ENCODE assay signal across 21 cellular contexts in the genomic region with DNA sequence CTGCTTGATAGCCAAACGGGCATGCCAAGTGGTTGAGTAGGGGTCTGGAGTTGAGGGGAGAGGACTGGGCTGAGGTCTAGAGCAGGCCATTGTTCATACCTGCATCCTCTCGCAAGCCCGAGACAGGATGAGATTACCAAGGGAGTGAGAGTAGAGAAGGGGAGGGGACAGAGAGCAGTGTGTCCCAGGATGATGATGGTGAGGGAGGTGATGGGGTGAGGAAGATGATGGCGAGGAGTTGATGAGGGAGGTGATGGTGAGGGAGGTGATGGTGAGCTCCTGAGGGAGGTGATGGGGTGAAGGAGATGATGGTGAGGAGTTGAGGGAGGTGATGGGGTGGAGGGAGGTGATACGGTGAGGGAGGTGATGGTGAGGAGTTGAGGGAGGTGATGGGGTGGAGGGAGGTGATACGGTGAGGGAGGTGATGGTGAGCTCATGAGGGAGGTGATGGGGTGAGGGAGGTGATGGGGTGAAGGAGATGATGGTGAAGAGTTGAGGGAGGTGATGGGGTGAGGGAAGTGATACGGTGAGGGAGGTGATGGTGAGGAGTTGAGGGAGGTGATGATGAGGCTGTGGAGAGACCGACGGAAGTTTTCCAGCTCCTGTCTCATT. TPM values are rescaled to one million over a fixed set of nuclear protein-coding genes. Genes with fewer than 3 reads are reported as not detected.
DNase-seq lines count a peak whose midpoint lies in the region; ATAC-seq and TF ChIP-seq lines count a peak whose summit lies in the region.
"Had no signal": no experiment of that assay in that cellular context is flagged by ENCODE, and none has a peak within 500 bp of the region (broad histone marks: within the 10 kb centered on the region; RNA-seq: fewer than 3 reads in every experiment).

No MANE protein-coding gene starts in this region.

- no peak for ATAC-seq in activated CD8-positive, alpha-beta T cell treated with anti-CD3 and anti-CD28 coated beads for 36 hours
- no peak for ATAC-seq in stimulated activated effector memory CD8-positive, alpha-beta T cell treated with anti-CD3 and anti-CD28 coated beads, Interleukin-12 subunit alpha, Interleukin-12 subunit beta, amount 100 ng/mL, for 72 hours
- ATAC-seq in mucosa of descending colon: no peak
- ATAC-seq: foreskin keratinocyte, Right ventricle myocardium inferior had no signal

- intact Hi-C loops in activated naive CD4-positive, alpha-beta T cell treated with anti-CD3 and anti-CD28 coated beads for 36 hours (cut with micrococcal nuclease): no loop called here
- intact Hi-C loops in activated CD8-positive, alpha-beta T cell treated with anti-CD3 and anti-CD28 coated beads for 36 hours (cut with micrococcal nuclease): no loop called here
- intact Hi-C loops in mucosa of descending colon (cut with DNase I, micrococcal nuclease): no loop called here

- peak overlapping the region; percentile 97 for H3K27ac Mint-ChIP-seq in activated naive CD4-positive, alpha-beta T cell treated with anti-CD3 and anti-CD28 coated beads, Interleukin-2, amount 10 ng/mL, durations not matched to agents 7 days and 5 days
- no peak overlapping the region for H3K27ac Mint-ChIP-seq in activated naive CD4-positive, alpha-beta T cell treated with anti-CD3 and anti-CD28 coated beads for 36 hours
- peak overlapping the region; percentile 92 for H3K27ac Mint-ChIP-seq in activated CD8-positive, alpha-beta T cell treated with anti-CD3 and anti-CD28 coated beads for 36 hours
- H3K27ac Mint-ChIP-seq in endothelial cell (ENCODE audit: unreplicated experiment): peak overlapping the region; percentile 42
- H3K27ac Mint-ChIP-seq in stimulated activated effector memory CD8-positive, alpha-beta T cell treated with anti-CD3 and anti-CD28 coated beads, Interleukin-12 subunit alpha, Interleukin-12 subunit beta, amount 100 ng/mL, for 72 hours: peak overlapping the region; percentile 89

- no peak for TF ChIP-seq CTCF in activated CD8-positive, alpha-beta T cell treated with anti-CD3 and anti-CD28 coated beads for 36 hours (IDR thresholded peaks at IDR 0.05)
- TF ChIP-seq CTCF in endothelial cell (IDR thresholded peaks at IDR 0.05; ENCODE audit: unreplicated experiment) (no peak), mucosa of descending colon (IDR thresholded peaks at IDR 0.05) (no peak)

- POLR2A ChIA-PET in activated CD8-positive, alpha-beta T cell treated with anti-CD3 and anti-CD28 coated beads for 36 hours (lab: Charles Lee): interaction anchor here (2.3 kb wide), 1 partner anchor 8 kb away, joined by 9 read pairs; no protein-coding TSS in a partner anchor

- H3K9me3 Mint-ChIP-seq in activated naive CD4-positive, alpha-beta T cell treated with anti-CD3 and anti-CD28 coated beads, Interleukin-2, amount 10 ng/mL, durations not matched to agents 7 days and 5 days: no peaks in the 10 kb centered on the region
- H3K9me3 Mint-ChIP-seq in activated naive CD4-positive, alpha-beta T cell treated with anti-CD3 and anti-CD28 coated beads for 36 hours: no peaks in the 10 kb centered on the region
- no peaks in the 10 kb centered on the region for H3K9me3 Mint-ChIP-seq in activated CD8-positive, alpha-beta T cell treated with anti-CD3 and anti-CD28 coated beads for 36 hours
- H3K9me3 Mint-ChIP-seq in endothelial cell (ENCODE audit: unreplicated experiment): no peaks in the 10 kb centered on the region
- no peaks in the 10 kb centered on the region for H3K9me3 Mint-ChIP-seq in stimulated activated effector memory CD8-positive, alpha-beta T cell treated with anti-CD3 and anti-CD28 coated beads, Interleukin-12 subunit alpha, Interleukin-12 subunit beta, amount 100 ng/mL, for 72 hours

- CTCF ChIA-PET in activated naive CD4-positive, alpha-beta T cell treated with anti-CD3 and anti-CD28 coated beads, Interleukin-2, amount 10 ng/mL, durations not matched to agents 7 days and 5 days (lab: Charles Lee): no interaction called here
- CTCF ChIA-PET in activated naive CD4-positive, alpha-beta T cell treated with anti-CD3 and anti-CD28 coated beads for 36 hours (lab: Charles Lee): interaction anchor here (0.6 to 2.6 kb wide), 2 partner anchors 12 to 345 kb away, joined by 3 to 9 read pairs; no protein-coding TSS in a partner anchor
- CTCF ChIA-PET in activated CD8-positive, alpha-beta T cell treated with anti-CD3 and anti-CD28 coated beads for 36 hours (lab: Charles Lee): interaction anchor here (1.8 kb wide), 1 partner anchor 11 kb away, joined by 5 read pairs; no protein-coding TSS in a partner anchor

- H3K4me1 ChIP-seq in mucosa of descending colon (ENCODE audit: low read depth): peaks cover 11% of the 10 kb centered on the region
- H3K4me1 ChIP-seq: breast epithelium had no signal

- no peak overlapping the region for H3K4me3 Mint-ChIP-seq in activated naive CD4-positive, alpha-beta T cell treated with anti-CD3 and anti-CD28 coated beads, Interleukin-2, amount 10 ng/mL, durations not matched to agents 7 days and 5 days
- H3K4me3 Mint-ChIP-seq in activated naive CD4-positive, alpha-beta T cell treated with anti-CD3 and anti-CD28 coated beads for 36 hours: no peak overlapping the region
- H3K4me3 Mint-ChIP-seq in activated CD8-positive, alpha-beta T cell treated with anti-CD3 and anti-CD28 coated beads for 36 hours: no peak overlapping the region
- no peak overlapping the region for H3K4me3 Mint-ChIP-seq in endothelial cell (ENCODE audit: unreplicated experiment)
- H3K4me3 Mint-ChIP-seq in stimulated activated effector memory CD8-positive, alpha-beta T cell treated with anti-CD3 and anti-CD28 coated beads, Interleukin-12 subunit alpha, Interleukin-12 subunit beta, amount 100 ng/mL, for 72 hours: peak overlapping the region; percentile 64

- peaks cover 49% of the 10 kb centered on the region for H3K36me3 Mint-ChIP-seq in activated naive CD4-positive, alpha-beta T cell treated with anti-CD3 and anti-CD28 coated beads, Interleukin-2, amount 10 ng/mL, durations not matched to agents 7 days and 5 days
- H3K36me3 Mint-ChIP-seq in activated naive CD4-positive, alpha-beta T cell treated with anti-CD3 and anti-CD28 coated beads for 36 hours (ENCODE audit: low read depth): peaks cover 5% of the 10 kb centered on the region
- peaks cover 23% of the 10 kb centered on the region for H3K36me3 Mint-ChIP-seq in activated CD8-positive, alpha-beta T cell treated with anti-CD3 and anti-CD28 coated beads for 36 hours (ENCODE audit: low read depth)
- peaks cover under 1% of the 10 kb centered on the region for H3K36me3 Mint-ChIP-seq in endothelial cell (ENCODE audit: low read depth, unreplicated experiment)
- peaks cover 26% of the 10 kb centered on the region for H3K36me3 Mint-ChIP-seq in stimulated activated effector memory CD8-positive, alpha-beta T cell treated with anti-CD3 and anti-CD28 coated beads, Interleukin-12 subunit alpha, Interleukin-12 subunit beta, amount 100 ng/mL, for 72 hours

- no peaks in the 10 kb centered on the region for H3K27me3 Mint-ChIP-seq in activated naive CD4-positive, alpha-beta T cell treated with anti-CD3 and anti-CD28 coated beads, Interleukin-2, amount 10 ng/mL, durations not matched to agents 7 days and 5 days
- no peaks in the 10 kb centered on the region for H3K27me3 Mint-ChIP-seq in activated naive CD4-positive, alpha-beta T cell treated with anti-CD3 and anti-CD28 coated beads for 36 hours (ENCODE audit: low read depth)
- H3K27me3 Mint-ChIP-seq in activated CD8-positive, alpha-beta T cell treated with anti-CD3 and anti-CD28 coated beads for 36 hours: no peaks in the 10 kb centered on the region
- H3K27me3 Mint-ChIP-seq in endothelial cell (ENCODE audit: unreplicated experiment): peaks cover 19% of the 10 kb centered on the region

- no peak for DNase-seq in activated naive CD4-positive, alpha-beta T cell treated with anti-CD3 and anti-CD28 coated beads, Interleukin-2, amount 10 ng/mL, durations not matched to agents 7 days and 5 days
- DNase-seq in activated naive CD4-positive, alpha-beta T cell treated with anti-CD3 and anti-CD28 coated beads for 36 hours: no peak
- DNase-seq in activated CD8-positive, alpha-beta T cell treated with anti-CD3 and anti-CD28 coated beads for 36 hours: no peak
- DNase-seq in endothelial cell (ENCODE audit: low spot score) (no peak), ureter (ENCODE audit: low spot score) (no peak), mucosa of descending colon (no peak), AML-193 (lab: John Stamatoyannopoulos, UW) (no peak)
- no peak for DNase-seq in stimulated activated effector memory CD8-positive, alpha-beta T cell treated with anti-CD3 and anti-CD28 coated beads, Interleukin-12 subunit alpha, Interleukin-12 subunit beta, amount 100 ng/mL, for 72 hours (ENCODE audit: low spot score in 2 of 2)
- DNase-seq: activated CD4-positive, alpha-beta T cell treated with anti-CD3 and anti-CD28 coated beads, Interleukin-2, amount 50 U/mL, for 1 hour; activated T-cell treated with anti-CD3 and anti-CD28 coated beads, Interleukin-2, amount 50 U/mL, for 1 hour; foreskin keratinocyte; H7; Karpas-422; NCI-H1930; NCI-H2227 treated with DMSO at 0.1 percent for 48 hours; NCI-H774 had no signal

- no peak overlapping the region for H3K4me3 ChIP-seq in mucosa of descending colon
- H3K4me3 ChIP-seq: breast epithelium, hepatocyte, right atrium auricular region, thoracic aorta had no signal

- no peaks in the 10 kb centered on the region for H3K36me3 ChIP-seq in mucosa of descending colon (ENCODE audit: low read depth)
- H3K36me3 ChIP-seq: breast epithelium, right atrium auricular region, thoracic aorta had no signal

- H3K4me1 Mint-ChIP-seq in activated naive CD4-positive, alpha-beta T cell treated with anti-CD3 and anti-CD28 coated beads, Interleukin-2, amount 10 ng/mL, durations not matched to agents 7 days and 5 days: peaks cover 86% of the 10 kb centered on the region
- peaks cover 65% of the 10 kb centered on the region for H3K4me1 Mint-ChIP-seq in activated naive CD4-positive, alpha-beta T cell treated with anti-CD3 and anti-CD28 coated beads for 36 hours (ENCODE audit: low read depth)
- H3K4me1 Mint-ChIP-seq in activated CD8-positive, alpha-beta T cell treated with anti-CD3 and anti-CD28 coated beads for 36 hours (ENCODE audit: low read depth): peaks cover 70% of the 10 kb centered on the region
- peaks cover 43% of the 10 kb centered on the region for H3K4me1 Mint-ChIP-seq in endothelial cell (ENCODE audit: unreplicated experiment)
- H3K4me1 Mint-ChIP-seq in stimulated activated effector memory CD8-positive, alpha-beta T cell treated with anti-CD3 and anti-CD28 coated beads, Interleukin-12 subunit alpha, Interleukin-12 subunit beta, amount 100 ng/mL, for 72 hours: peaks cover 79% of the 10 kb centered on the region

- no peaks in the 10 kb centered on the region for H3K9me3 ChIP-seq in mucosa of descending colon
- H3K9me3 ChIP-seq: breast epithelium, right atrium auricular region, thoracic aorta had no signal

RNA-seq across cellular contexts. Expression of a gene that starts 6.4 kb away (rescaled TPM):
- 1 to 10 TPM; 8.3 to 8.6 TPM for total RNA-seq in activated naive CD4-positive, alpha-beta T cell treated with anti-CD3 and anti-CD28 coated beads for 36 hours
- 10 to 100 TPM; 10.0 to 10.1 TPM for total RNA-seq in activated CD8-positive, alpha-beta T cell treated with anti-CD3 and anti-CD28 coated beads for 36 hours
- total RNA-seq in endothelial cell (ENCODE audit: unreplicated experiment) (29.5 TPM), ureter (38.3 TPM), mucosa of descending colon (10 to 100 TPM; 35.7 to 47.8 (median 39.4) TPM)
